ENCODE assay signal across 16 cellular contexts in the genomic region with DNA sequence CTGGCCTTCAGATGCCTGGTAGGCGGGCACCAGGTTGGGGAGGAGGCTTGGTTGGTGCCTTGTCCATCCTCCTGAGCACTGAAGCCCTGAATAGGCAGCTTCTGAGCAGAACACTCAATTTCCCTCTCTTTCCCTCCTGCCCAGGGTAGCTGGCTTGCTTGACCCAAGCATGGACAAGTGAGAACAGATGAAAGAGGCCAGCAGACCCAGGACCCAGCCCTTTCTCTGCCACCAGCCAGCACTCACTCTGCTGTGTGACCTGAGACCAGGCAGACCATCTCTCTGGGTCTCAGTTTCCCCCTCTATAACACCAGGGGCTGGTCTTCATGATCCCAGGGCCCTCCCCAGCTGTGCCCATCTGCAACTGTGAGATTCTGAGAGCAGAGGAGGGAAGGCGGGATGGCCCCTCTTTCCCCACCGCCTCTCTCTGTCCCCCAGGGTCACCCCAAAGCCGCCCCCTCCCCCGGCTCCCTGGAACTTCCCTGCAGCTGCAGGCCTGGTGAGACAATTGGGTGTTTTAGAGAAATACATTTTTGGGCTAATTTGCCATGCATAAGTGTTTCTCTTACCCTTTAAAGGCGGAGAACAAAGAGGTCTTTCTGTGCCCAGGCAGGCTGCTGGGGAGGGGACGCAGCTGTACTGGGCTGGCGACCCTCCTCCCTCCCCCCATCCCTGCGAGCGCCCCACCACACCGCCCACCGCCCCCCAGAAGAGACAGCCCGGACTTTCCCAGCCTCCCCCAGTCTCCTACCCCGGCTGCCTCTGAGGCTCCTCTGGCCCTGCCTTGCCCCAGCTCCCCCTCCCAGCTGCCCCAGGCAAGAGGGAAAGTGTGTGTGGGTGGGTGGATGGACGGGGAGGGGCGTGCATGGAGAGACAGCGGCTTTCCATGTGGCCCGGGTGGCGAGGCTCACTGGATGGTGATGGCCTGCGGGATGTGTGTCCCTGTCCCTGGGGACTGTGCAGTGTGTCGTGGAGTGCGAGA. TPM values are rescaled to one million over a fixed set of nuclear protein-coding genes. Genes with fewer than 3 reads are reported as not detected.
DNase-seq lines count a peak whose midpoint lies in the region; ATAC-seq, FAIRE-seq and TF ChIP-seq lines count a peak whose summit lies in the region.
"Had no signal": no experiment of that assay in that cellular context is flagged by ENCODE, and none has a peak within 500 bp of the region (broad histone marks: within the 10 kb centered on the region; RNA-seq: fewer than 3 reads in every experiment).

No MANE protein-coding gene starts in this region.

- in situ Hi-C loops in K562 (cut with MboI): no loop called here

- intact Hi-C loops in K562 (cut with micrococcal nuclease): loop anchor here (10.0 kb wide), 1 partner anchor 72 kb away; a partner anchor contains a TSS

- WGBS in K562 (ENCODE audit: insufficient coverage, low coverage, missing lambda C conversion rate): 28% methylated on average over 11 of the region's 22 CpGs

- H3K36me3 ChIP-seq in H7 (replicated peaks; ENCODE audit: control insufficient read depth, insufficient read depth, low read length): no peaks in the 10 kb centered on the region
- H3K36me3 ChIP-seq in K562 (ENCODE audit: control insufficient read depth, insufficient read depth, low read length): no peaks in the 10 kb centered on the region

- H2AFZ ChIP-seq in K562 (ENCODE audit: low read depth, low read length): no peak overlapping the region

- H3K27ac ChIP-seq in K562 (ENCODE audit: extremely low read depth, low read depth, low read length): no peak overlapping the region
- H3K27ac ChIP-seq: RWPE1 had no signal

- H3K4me3 ChIP-seq in H7 (ENCODE audit: insufficient read depth, low read depth, low read length) (no peak overlapping the region), K562 (no peak overlapping the region)
- H3K4me3 ChIP-seq: skin epidermis had no signal

- H3K4me1 ChIP-seq in K562 (replicated peaks in 1 of 2; ENCODE audit: control insufficient read depth in 2 of 2, insufficient read depth in 2 of 2, low read length in 2 of 2): peaks cover 6 to 14% of the 10 kb centered on the region in 2 experiments; a peak in 3 of 5 replicates

- POLR2A ChIA-PET in K562 (lab: Yijun Ruan, JAX): no interaction called here

- no peak overlapping the region for H3K4me2 ChIP-seq in K562 (ENCODE audit: insufficient read depth, low read length)

- no peak for TF ChIP-seq CTCF in K562 (IDR thresholded peaks at IDR 0.05 in 2 of 3, conservative IDR thresholded peaks at IDR 0.05 in 1 of 3; ENCODE audit: insufficient read depth in 2 of 3, low read depth in 1 of 3, low read length in 3 of 3)

- H3K9me1 ChIP-seq in K562 (ENCODE audit: control insufficient read depth, insufficient read depth, low read length): no peaks in the 10 kb centered on the region

- no peaks in the 10 kb centered on the region for H3K79me2 ChIP-seq in K562 (ENCODE audit: control insufficient read depth, insufficient read depth, low read length)

- H3K9me3 ChIP-seq in K562 (replicated peaks; ENCODE audit: control insufficient read depth, insufficient read depth, low read depth, low read length): no peaks in the 10 kb centered on the region

- H4K20me1 ChIP-seq in K562 (replicated peaks; ENCODE audit: control insufficient read depth, insufficient read depth, low read length): no peaks in the 10 kb centered on the region

- DNase-seq in H7: peak; percentile 47
- no peak for DNase-seq in K562 (ENCODE audit: extremely low read depth in 1 of 4, low spot score in 3 of 4)
- DNase-seq in medulla oblongata (ENCODE audit: extremely low spot score): peak; percentile 75
- no peak for DNase-seq in stimulated activated CD4-positive, alpha-beta T cell treated with anti-CD3 and anti-CD28 coated beads, Interleukin-4, amount 100 ng/mL, for 4 hours
- no peak for DNase-seq in AG20443 (ENCODE audit: low spot score)
- DNase-seq: activated CD4-positive, alpha-beta T cell treated with anti-CD3 and anti-CD28 coated beads for 1 hour; activated naive CD4-positive, alpha-beta T cell treated with anti-CD3 and anti-CD28 coated beads for 36 hours; effector memory CD4-positive, alpha-beta T cell; mammary epithelial cell had no signal

- no TSS peak for BruUV-seq in K562 (replicated peaks; lab: Mats Ljungman, UMichigan)

- no peak for FAIRE-seq in K562 (lab: Jason Lieb, UNC)
- FAIRE-seq: GM12892, H54 had no signal

- TF ChIP-seq EP300 in K562 (IDR thresholded peaks at IDR 0.05; ENCODE audit: low read length): no peak

- ATAC-seq in K562 (no peak), HG03280 (IDR thresholded peaks at IDR 0.05; ENCODE audit: unreplicated experiment) (no peak)
- ATAC-seq: stimulated activated effector memory CD8-positive, alpha-beta T cell treated with anti-CD3 and anti-CD28 coated beads, Interleukin-12 subunit alpha, Interleukin-12 subunit beta, amount 100 ng/mL, for 72 hours had no signal

- H3K9ac ChIP-seq in K562 (ENCODE audit: insufficient read depth in 1 of 2, low read depth in 2 of 2, low read length in 2 of 2): 0 out of 4 replicates have a peak overlapping the region, but pooled peaks of 1 of the 2 experiments have one; percentile 52

- no peak for TF ChIP-seq POLR2A in K562 (conservative IDR thresholded peaks at IDR 0.05)

- CTCF ChIA-PET in K562 (lab: Yijun Ruan, JAX; ENCODE audit: low intra/inter-chr PET ratio): no interaction called here

- TF ChIP-seq RAD21 in K562 (CRISPR knock-in tag; conservative IDR thresholded peaks at IDR 0.05 in 1 of 2, IDR thresholded peaks at IDR 0.05 in 1 of 2): no peak

- H3K27me3 ChIP-seq in H7 (ENCODE audit: control insufficient read depth, insufficient read depth, low read length): no peaks in the 10 kb centered on the region
- no peaks in the 10 kb centered on the region; a peak in 1 of 5 replicates for H3K27me3 ChIP-seq in K562 (ENCODE audit: control insufficient read depth in 2 of 2, insufficient read depth in 2 of 2, low read length in 2 of 2)

RNA-seq across cellular contexts. Expression of a gene that starts 30.8 kb away (rescaled TPM):
- 19.4 and 20.3 TPM in 2 replicates for total RNA-seq in H7 (2014; rRNA removed; shearing (Covaris generic))
- 25.6 and 73.9 TPM in 2 replicates for total RNA-seq in K562 (2011; cell fraction: chromatin; rRNA removed; ENCODE audit: low replicate concordance)
- 35.9 and 41.6 TPM in 2 replicates for total RNA-seq in K562 (2011; cell fraction: nucleolus; rRNA removed)
- 31.1 and 41.3 TPM in 2 replicates for total RNA-seq in K562 (2011; cell fraction: nucleoplasm; rRNA removed)
- total RNA-seq in K562 (2014; rRNA removed): 8.6 and 11.3 TPM in 2 replicates
- total RNA-seq in K562 (2014; rRNA removed; fragmentation: Illumina TruSeq; extraction: Trizol): 4.3 and 5.2 TPM in 2 replicates
- 6.5 and 6.7 TPM in 2 replicates for total RNA-seq in K562 (2015; rRNA removed; fragmentation: Illumina TruSeq; extraction: Trizol)
- 7.1 and 9.2 TPM in 2 replicates for total RNA-seq in K562 (2021)
- polyA plus RNA-seq in K562 (2011; rRNA removed): 9.6 and 14.5 TPM in 2 replicates
- 12.0 and 13.0 TPM in 2 replicates for polyA plus RNA-seq in K562 (2011; cell fraction: cytosol; rRNA removed)
- 67.4 and 81.6 TPM in 2 replicates for polyA plus RNA-seq in K562 (2011; cell fraction: nucleus; rRNA removed)
- 5.6 and 8.2 TPM in 2 replicates for polyA plus RNA-seq in K562 (2012)
- polyA plus RNA-seq in K562 (2014; fragmentation: Illumina TruSeq; extraction: Trizol): 7.1 and 7.9 TPM in 2 replicates
- under 1 TPM in 1 of 2 experiments, not detected in 1; 0.06 TPM for polyA plus RNA-seq in K562 (2014; fragmentation: Nextera tagmentation; extraction: Ambion mirVana)
- polyA plus RNA-seq in K562 (2014; rRNA removed): 9.4 and 11.0 TPM in 2 replicates
- polyA minus RNA-seq in K562 (2011; rRNA and poly(A)+ RNA removed): 9.6 and 18.1 TPM in 2 replicates
- polyA minus RNA-seq in K562 (2011; cell fraction: cytosol; rRNA and poly(A)+ RNA removed): 5.7 and 8.4 TPM in 2 replicates
- polyA minus RNA-seq in K562 (2011; cell fraction: nucleus; rRNA and poly(A)+ RNA removed): 11.6 and 12.2 TPM in 2 replicates

RNA-seq across cellular contexts. Expression of a gene that starts 42.1 kb away (rescaled TPM):
- total RNA-seq in H7 (2014; rRNA removed; shearing (Covaris generic)): 3.5 and 3.7 TPM in 2 replicates
- not detected in 2 replicates for total RNA-seq in K562 (2011; cell fraction: chromatin; rRNA removed; ENCODE audit: low replicate concordance)
- not detected in 2 replicates for total RNA-seq in K562 (2011; cell fraction: nucleolus; rRNA removed)
- total RNA-seq in K562 (2011; cell fraction: nucleoplasm; rRNA removed): not detected in 2 replicates
- not detected in 2 replicates for total RNA-seq in K562 (2014; rRNA removed)
- total RNA-seq in K562 (2014; rRNA removed; fragmentation: Illumina TruSeq; extraction: Trizol): not detected in 2 replicates
- total RNA-seq in K562 (2015; rRNA removed; fragmentation: Illumina TruSeq; extraction: Trizol): not detected in 2 replicates
- total RNA-seq in K562 (2021): not detected in 2 replicates
- polyA plus RNA-seq in K562 (2011; rRNA removed): not detected in 2 replicates
- polyA plus RNA-seq in K562 (2011; cell fraction: cytosol; rRNA removed): not detected in 2 replicates
- polyA plus RNA-seq in K562 (2011; cell fraction: nucleus; rRNA removed): not detected in 2 replicates
- polyA plus RNA-seq in K562 (2012): 0.04 TPM in 1 of 2 replicates, not detected in the other
- polyA plus RNA-seq in K562 (2014; fragmentation: Illumina TruSeq; extraction: Trizol): not detected in 2 replicates
- not detected for polyA plus RNA-seq in K562 (2014; fragmentation: Nextera tagmentation; extraction: Ambion mirVana)
- not detected in 2 replicates for polyA plus RNA-seq in K562 (2014; rRNA removed)
- not detected in 2 replicates for polyA minus RNA-seq in K562 (2011; rRNA and poly(A)+ RNA removed)
- polyA minus RNA-seq in K562 (2011; cell fraction: cytosol; rRNA and poly(A)+ RNA removed): not detected in 2 replicates
- not detected in 2 replicates for polyA minus RNA-seq in K562 (2011; cell fraction: nucleus; rRNA and poly(A)+ RNA removed)
- total RNA-seq: activated naive CD4-positive, alpha-beta T cell treated with anti-CD3 and anti-CD28 coated beads for 36 hours; T-helper 2 cell treated with Interferon-gamma antibody and Interleukin-4, amounts not matched to agents 100 ng/mL and 5 ng/mL, for 36 hours had no signal
- polyA plus RNA-seq: mammary epithelial cell had no signal

RNA-seq across cellular contexts. Expression of a gene that starts 57.6 kb away (rescaled TPM):
- total RNA-seq in H7 (2014; rRNA removed; shearing (Covaris generic)): not detected in 2 replicates
- total RNA-seq in K562 (2011; cell fraction: chromatin; rRNA removed; ENCODE audit: low replicate concordance): not detected in 2 replicates
- not detected in 2 replicates for total RNA-seq in K562 (2011; cell fraction: nucleolus; rRNA removed)
- not detected in 2 replicates for total RNA-seq in K562 (2011; cell fraction: nucleoplasm; rRNA removed)
- total RNA-seq in K562 (2014; rRNA removed): not detected in 2 replicates
- not detected in 2 replicates for total RNA-seq in K562 (2014; rRNA removed; fragmentation: Illumina TruSeq; extraction: Trizol)
- total RNA-seq in K562 (2015; rRNA removed; fragmentation: Illumina TruSeq; extraction: Trizol): not detected in 2 replicates
- total RNA-seq in K562 (2021): not detected in 2 replicates
- not detected in 2 replicates for polyA plus RNA-seq in K562 (2011; rRNA removed)
- not detected in 2 replicates for polyA plus RNA-seq in K562 (2011; cell fraction: cytosol; rRNA removed)
- polyA plus RNA-seq in K562 (2011; cell fraction: nucleus; rRNA removed): not detected in 2 replicates
- polyA plus RNA-seq in K562 (2012): 0.28 TPM in 1 of 2 replicates, not detected in the other
- polyA plus RNA-seq in K562 (2014; fragmentation: Illumina TruSeq; extraction: Trizol): not detected in 2 replicates
- polyA plus RNA-seq in K562 (2014; fragmentation: Nextera tagmentation; extraction: Ambion mirVana): not detected
- polyA plus RNA-seq in K562 (2014; rRNA removed): not detected in 2 replicates
- polyA minus RNA-seq in K562 (2011; rRNA and poly(A)+ RNA removed): not detected in 2 replicates
- polyA minus RNA-seq in K562 (2011; cell fraction: cytosol; rRNA and poly(A)+ RNA removed): not detected in 2 replicates
- not detected in 2 replicates for polyA minus RNA-seq in K562 (2011; cell fraction: nucleus; rRNA and poly(A)+ RNA removed)
- total RNA-seq: activated naive CD4-positive, alpha-beta T cell treated with anti-CD3 and anti-CD28 coated beads for 36 hours; mammary epithelial cell; T-helper 2 cell treated with Interferon-gamma antibody and Interleukin-4, amounts not matched to agents 100 ng/mL and 5 ng/mL, for 36 hours had no signal
- polyA plus RNA-seq: mammary epithelial cell had no signal

Comparison
In these comparisons a context has a peak if more than half of its experiments do, and no peak if none do; other contexts are left out.
1. DNase-seq: peak in H7 (single experiment) and medulla oblongata (single experiment); none in K562 (0 of 4), stimulated activated CD4-positive, alpha-beta T cell treated with anti-CD3 and anti-CD28 coated beads, Interleukin-4, amount 100 ng/mL, for 4 hours (0 of 2) and AG20443 (single experiment).